In the genomic region with DNA sequence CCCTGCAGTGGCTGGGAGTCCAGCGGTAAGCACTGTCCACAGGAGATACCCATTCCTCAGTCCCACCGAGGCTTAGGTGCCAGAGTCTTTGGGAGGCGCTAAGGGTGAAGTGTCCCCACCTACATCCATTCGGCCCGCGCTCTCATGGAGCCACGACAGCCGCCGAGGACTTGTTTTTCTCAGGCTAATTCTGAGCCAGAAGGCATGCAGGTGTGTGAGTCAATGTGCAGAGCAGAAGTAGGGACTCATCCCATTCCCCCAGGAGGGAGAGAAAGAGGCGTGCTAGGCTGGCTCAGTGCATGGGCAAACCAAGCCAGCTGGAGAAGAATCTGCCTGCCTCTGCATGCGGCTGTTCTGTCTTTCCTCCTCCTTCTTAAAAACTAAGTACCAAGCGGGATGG, we compare ENCODE assay signal across 22 cellular contexts. TPM values are rescaled to one million over a fixed set of nuclear protein-coding genes. Genes with fewer than 3 reads are reported as not detected.
DNase-seq lines count a peak whose midpoint lies in the region; ATAC-seq and TF ChIP-seq lines count a peak whose summit lies in the region.
"Had no signal": no experiment of that assay in that cellular context is flagged by ENCODE, and none has a peak within 500 bp of the region (broad histone marks: within the 10 kb centered on the region; RNA-seq: fewer than 3 reads in every experiment).

No MANE protein-coding gene starts in this region.

- H3K9me3 ChIP-seq in RWPE2 (ENCODE audit: severe bottlenecking) = no peaks in the 10 kb centered on the region
- H3K9me3 ChIP-seq: A549, BLaER1 had no signal

- H3K36me3 ChIP-seq in RWPE2 (ENCODE audit: low read depth) = no peaks in the 10 kb centered on the region

- H3K27ac ChIP-seq in RWPE2 (ENCODE audit: poor library complexity, severe bottlenecking) = no peak overlapping the region
- H3K27ac ChIP-seq: A549, BLaER1, KMS-11 had no signal

- ATAC-seq in RWPE2 (ENCODE audit: low read depth) (peak; percentile 53), GM18870 (IDR thresholded peaks at IDR 0.05; ENCODE audit: unreplicated experiment) (no peak)
- ATAC-seq: CD8-positive, alpha-beta T cell had no signal

- H3K4me1 ChIP-seq in RWPE2 (ENCODE audit: insufficient read depth, poor library complexity, severe bottlenecking) = no peaks in the 10 kb centered on the region
- H3K4me1 ChIP-seq: A549 had no signal

- H3K4me3 ChIP-seq in RWPE2 (ENCODE audit: severe bottlenecking) = no peak overlapping the region
- H3K4me3 ChIP-seq: A549, BLaER1 had no signal

- TF ChIP-seq CTCF in RWPE2 (IDR thresholded peaks at IDR 0.05; ENCODE audit: poor library complexity, severe bottlenecking) = no peak

- H3K27me3 ChIP-seq in RWPE2 (ENCODE audit: insufficient read depth, poor library complexity, severe bottlenecking) = no peaks in the 10 kb centered on the region
- H3K27me3 ChIP-seq: BLaER1 had no signal

- DNase-seq in Ammon's horn (ENCODE audit: low spot score) (peak; percentile 24), RWPE2 (ENCODE audit: low spot score) (no peak), inferior parietal cortex (ENCODE audit: extremely low spot score) (peak; percentile 36), occipital lobe (lab: John Stamatoyannopoulos, UW) (peak; percentile 65), NCI-H1694 treated with DMSO at 0.1 percent for 48 hours (lab: John Stamatoyannopoulos, UW) (no peak), mucosa of gallbladder (ENCODE audit: low spot score) (no peak), GM19240 (ENCODE audit: insufficient read length, low spot score) (no peak)
- DNase-seq: Calu3; CD8-positive, alpha-beta T cell; DMS53; EL; NCI-H1417 treated with DMSO at 0.1 percent for 48 hours; NCI-H2029 treated with DMSO at 0.1 percent for 48 hours; NCI-H2171 treated with DMSO at 0.1 percent for 48 hours; NCI-H446 treated with DMSO at 0.1 percent for 48 hours; NCI-H69; Right ventricle myocardium superior had no signal

RNA-seq across cellular contexts. Expression of a gene that starts 46.6 kb away (rescaled TPM):
- 7.3 TPM for total RNA-seq in occipital lobe
- total RNA-seq in mucosa of gallbladder = not detected
- total RNA-seq: CD8-positive, alpha-beta T cell; HT-29; Right ventricle myocardium superior had no signal

Comparison
In these comparisons a context has a peak if more than half of its experiments do, and no peak if none do; other contexts are left out.
1. DNase-seq: peak in Ammon's horn (single experiment), inferior parietal cortex (single experiment) and occipital lobe (single experiment); none in RWPE2 (single experiment), NCI-H1694 treated with DMSO at 0.1 percent for 48 hours (single experiment), mucosa of gallbladder (single experiment) and GM19240 (single experiment).